Comparison of ENCODE assay signal across 8 cellular contexts in genomic region chr7:6636741-6637543, GRCh38. TPM values are rescaled to one million over a fixed set of nuclear protein-coding genes. Genes with fewer than 3 reads are reported as not detected.
DNase-seq lines count a peak whose midpoint lies in the region; ATAC-seq and TF ChIP-seq lines count a peak whose summit lies in the region.

ZNF316 (plus strand) TSS chr7:6637318; CDS start chr7:6642410, 5,092 bp downstream.

- CTCF ChIA-PET in IMR-90 (lab: Yijun Ruan, JAX): no interaction called here

- H2AK9ac ChIP-seq in IMR-90 (replicated peaks; ENCODE audit: low read depth, low read length, poor library complexity): peak within 1 kb of the TSS; percentile 85

- peak within 1 kb of the TSS; percentile 15 for H2BK5ac ChIP-seq in IMR-90 (ENCODE audit: low read depth, low read length, poor library complexity, severe bottlenecking)

- intact Hi-C loops in IMR-90 (cut with micrococcal nuclease): no loop called here
- intact Hi-C loops in left colon (cut with DNase I, micrococcal nuclease): no loop called here

- H2BK20ac ChIP-seq in IMR-90 (ENCODE audit: low read depth, low read length): no peak within 1 kb of the TSS

- peak within 1 kb of the TSS; percentile 33; the same call in 1 of the 2 replicates for H3K18ac ChIP-seq in IMR-90 (ENCODE audit: low read depth, low read length)

- H3K14ac ChIP-seq in IMR-90 (replicated peaks; ENCODE audit: low read depth, low read length): peak within 1 kb of the TSS; percentile 48; the same call in 1 of the 2 replicates

- TF ChIP-seq RAD21 in IMR-90 (IDR thresholded peaks at IDR 0.05; ENCODE audit: low read length): no peak

- peak within 1 kb of the TSS; percentile 92 for H2AFZ ChIP-seq in IMR-90 (replicated peaks; ENCODE audit: low read length, poor library complexity)

- H3K4me1 ChIP-seq in IMR-90 (ENCODE audit: control insufficient read depth, insufficient read depth, low read length): peaks cover 7% of the 10 kb centered on the region

- H3K23ac ChIP-seq in IMR-90 (ENCODE audit: low read depth, low read length): no peak within 1 kb of the TSS; the same call in 1 of the 2 replicates

- no peaks in the 10 kb centered on the region; the same call in 1 of the 2 replicates for H3K27me3 ChIP-seq in IMR-90 (ENCODE audit: control insufficient read depth, insufficient read depth, low read length)

- H4K5ac ChIP-seq in IMR-90 (ENCODE audit: low read depth, low read length): peak within 1 kb of the TSS; percentile 81; the same call in 1 of the 2 replicates

- H3K9ac ChIP-seq in IMR-90 (ENCODE audit: low read depth, low read length): peak within 1 kb of the TSS; percentile 88

- peak within 1 kb of the TSS; percentile 62 for H2AK5ac ChIP-seq in IMR-90 (ENCODE audit: low read depth, low read length)

- ATAC-seq in GM21526 (IDR thresholded peaks at IDR 0.05; ENCODE audit: low FRiP score, unreplicated experiment) (peak; percentile 50), IMR-90 (ENCODE audit: low read depth) (peak; percentile 79), left colon (peak; percentile 90)

- no peak for TF ChIP-seq CTCF in IMR-90 (conservative IDR thresholded peaks at IDR 0.05; ENCODE audit: low read depth, low read length)

- H3K9me3 ChIP-seq in IMR-90 (ENCODE audit: control insufficient read depth, insufficient read depth, low read length): no peaks in the 10 kb centered on the region

- peak within 1 kb of the TSS; percentile 79 for H3K27ac ChIP-seq in IMR-90 (ENCODE audit: insufficient read depth, low read length)

- peak within 1 kb of the TSS; percentile 95 for H3K4me3 ChIP-seq in IMR-90 (ENCODE audit: insufficient read depth, low read depth, low read length)

- H3K56ac ChIP-seq in IMR-90 (ENCODE audit: extremely low read depth, insufficient read depth, low read length): peak within 1 kb of the TSS; percentile 21; the same call in 1 of the 2 replicates

- peaks cover 10% of the 10 kb centered on the region; the same call in 1 of the 2 replicates for H3K9me1 ChIP-seq in IMR-90 (ENCODE audit: insufficient read depth, low read length)

- H4K91ac ChIP-seq in IMR-90 (ENCODE audit: insufficient read depth, low read depth, low read length): peak within 1 kb of the TSS; percentile 68

- 0 out of 2 replicates have a peak, but pooled peaks cover 7% of the 10 kb centered on the region for H4K20me1 ChIP-seq in IMR-90 (ENCODE audit: insufficient read depth, low read length)

- BruUV-seq in IMR-90 (replicated peaks; lab: Mats Ljungman, UMichigan): no TSS peak

- peak within 1 kb of the TSS; percentile 95 for H3K4me2 ChIP-seq in IMR-90 (ENCODE audit: low read depth, low read length)

- dilution Hi-C loops in IMR-90 (cut with HindIII; ENCODE audit: low sequenced_read_pairs, unreplicated experiment): no loop called here

- in situ Hi-C loops in IMR-90 (cut with MboI; ENCODE audit: low sequenced_read_pairs): no loop called here

- peak within 1 kb of the TSS; percentile 12 to 87; a peak in 3 of 4 replicates for H4K8ac ChIP-seq in IMR-90 (ENCODE audit: low read depth in 2 of 2, low read length in 2 of 2)

- peak within 1 kb of the TSS; percentile 47; the same call in 1 of the 2 replicates for H3K4ac ChIP-seq in IMR-90 (ENCODE audit: low read depth, low read length)

- H3K36me3 ChIP-seq in IMR-90 (ENCODE audit: control insufficient read depth, insufficient read depth, low read length): peaks cover 18% of the 10 kb centered on the region; the same call in 1 of the 2 replicates

- H2BK120ac ChIP-seq in IMR-90 (ENCODE audit: low read depth, low read length): no peak within 1 kb of the TSS

- no peak for TF ChIP-seq POLR2A in IMR-90 (IDR thresholded peaks at IDR 0.05; ENCODE audit: low read depth, low read length)

- peaks cover 17 to 43% of the 10 kb centered on the region in 2 experiments for H3K79me1 ChIP-seq in IMR-90 (ENCODE audit: low read depth in 1 of 2, low read length in 2 of 2)

- WGBS in IMR-90 (ENCODE audit: extremely low coverage in 2 of 2, insufficient read length in 1 of 2), 2 experiments: 0% methylated on average over 38 of the region's 104 CpGs; no CpG with 5 or more reads in 1 of the 2 experiments

- peak; percentile 69 for DNase-seq in ELR (ENCODE audit: low read depth)
- DNase-seq in IMR-90: peak; percentile 38
- DNase-seq in activated CD4-positive, CD25-positive, alpha-beta regulatory T cell (lab: John Stamatoyannopoulos, UW): peak in 3 of 4 experiments; percentile 36 to 44 (median 37)
- DNase-seq in cerebellar cortex (ENCODE audit: low spot score): peak; percentile 36
- peak in 1 of 2 donors; percentile 72 for DNase-seq in left colon
- DNase-seq in stimulated activated CD4-positive, alpha-beta T cell treated with anti-CD3 and anti-CD28 coated beads, Interleukin-1b, Interleukin-23, amount 100 ng/mL, for 24 hours (ENCODE audit: low read depth in 4 of 4, low spot score in 1 of 4): peak in 3 of 4 experiments; percentile 36 to 53 (median 41)
- no peak for DNase-seq in NCI-H2029 treated with DMSO at 0.1 percent for 48 hours (lab: John Stamatoyannopoulos, UW)

- POLR2A ChIA-PET in IMR-90 (lab: Charles Lee; ENCODE audit: unreplicated experiment): no interaction called here

- no peak within 1 kb of the TSS for H2BK15ac ChIP-seq in IMR-90 (ENCODE audit: low read depth, low read length)

TF ChIP-seq in IMR-90, 13 proteins besides CTCF, POLR2A, EP300 and RAD21:
- TF ChIP-seq MXI1 (IDR thresholded peaks at IDR 0.05; ENCODE audit: borderline replicate concordance, low read depth, low read length) (peak; percentile 71; the same call in 1 of the 2 replicates), RFX5 (IDR thresholded peaks at IDR 0.05; ENCODE audit: low read depth, low read length) (no peak), MAZ (IDR thresholded peaks at IDR 0.05; ENCODE audit: borderline replicate concordance, low read depth, low read length) (peak; percentile 98), ELK1 (IDR thresholded peaks at IDR 0.05; ENCODE audit: borderline replicate concordance, low read depth, low read length) (no peak), BHLHE40 (IDR thresholded peaks at IDR 0.05; ENCODE audit: low read depth, low read length) (peak; percentile 38; the same call in 1 of the 2 replicates), MAFK (IDR thresholded peaks at IDR 0.05; ENCODE audit: low read depth, low read length) (no peak), FOS (IDR thresholded peaks at IDR 0.05; ENCODE audit: low read depth, low read length) (no peak), SMC3 (IDR thresholded peaks at IDR 0.05; ENCODE audit: low read depth, low read length) (no peak), RCOR1 (IDR thresholded peaks at IDR 0.05; ENCODE audit: insufficient replicate concordance, low read length) (no peak), USF2 (IDR thresholded peaks at IDR 0.05; ENCODE audit: low read depth, low read length) (peak; percentile 92), NFE2L2 (IDR thresholded peaks at IDR 0.05; ENCODE audit: low read depth, low read length) (no peak)

RNA-seq across cellular contexts. Expression of gene ZNF316, which starts in this region (rescaled TPM):
- total RNA-seq in IMR-90 (2012; rRNA removed) (3.2 and 6.1 TPM in 2 replicates), left colon (10 to 100 TPM; 19.0 to 21.1 TPM)
- polyA plus RNA-seq in IMR-90 (2012; rRNA removed): 7.2 and 8.8 TPM in 2 replicates
- 4.3 and 7.0 TPM in 2 replicates for polyA plus RNA-seq in IMR-90 (2012; cell fraction: cytosol; rRNA removed)
- polyA plus RNA-seq in IMR-90 (2012; cell fraction: nucleus; rRNA removed; ENCODE audit: low replicate concordance): 37.8 and 74.7 TPM in 2 replicates
